ENCODE assay signal across 20 cellular contexts in the genomic region with DNA sequence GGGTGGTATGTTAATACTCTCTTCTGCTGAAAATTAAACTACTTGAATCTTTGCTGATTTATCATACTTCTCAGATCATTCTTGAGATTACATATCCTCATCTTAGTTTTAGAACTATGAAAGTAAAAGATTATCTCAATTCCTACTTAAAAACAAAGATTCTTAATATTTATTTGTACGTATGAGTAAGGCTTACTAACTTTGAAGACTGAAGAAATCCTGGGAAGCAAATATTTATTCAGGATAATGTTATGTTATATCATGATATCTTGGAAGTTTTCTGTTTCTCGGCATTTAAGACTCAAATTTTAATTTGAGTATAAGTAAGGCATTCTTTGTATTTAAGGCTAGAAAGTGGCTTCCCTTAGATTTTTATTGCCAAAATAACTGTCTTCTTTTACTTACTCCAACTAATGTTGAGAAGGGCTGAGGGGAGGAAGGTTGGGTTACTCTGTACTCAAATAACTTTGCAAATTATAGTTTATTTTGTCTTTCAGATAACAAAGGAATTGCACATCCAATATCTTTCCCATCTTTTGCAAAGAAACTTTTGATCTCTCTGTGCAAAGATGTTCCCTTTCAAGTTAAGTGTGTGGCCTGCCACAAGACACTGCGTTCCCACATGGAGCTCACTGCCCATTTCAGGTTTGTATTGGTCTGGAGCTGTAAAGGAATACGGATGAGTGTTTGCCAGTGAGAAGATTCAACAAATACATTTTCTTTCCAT. TPM values are rescaled to one million over a fixed set of nuclear protein-coding genes. Genes with fewer than 3 reads are reported as not detected.
DNase-seq lines count a peak whose midpoint lies in the region; ATAC-seq, FAIRE-seq and TF ChIP-seq lines count a peak whose summit lies in the region.
"Had no signal": no experiment of that assay in that cellular context is flagged by ENCODE, and none has a peak within 500 bp of the region (broad histone marks: within the 10 kb centered on the region; RNA-seq: fewer than 3 reads in every experiment).

No MANE protein-coding gene starts in this region.

- DNase-seq in A549 (ENCODE audit: low read depth in 1 of 2, low spot score in 1 of 2) (no peak), HTR-8/SVneo (ENCODE audit: insufficient read length, low spot score) (no peak), T-helper 17 cell (no peak), endothelial cell (ENCODE audit: low spot score) (no peak), PC-9 (no peak)
- DNase-seq in stimulated activated CD4-positive, alpha-beta T cell treated with anti-CD3 and anti-CD28 coated beads, Interleukin-4, amount 100 ng/mL, for 1 hour, result no peak
- DNase-seq: CD4-positive, CD25-positive, alpha-beta regulatory T cell; CD8-positive, alpha-beta T cell; DMS 273 treated with DMSO at 0.1 percent for 48 hours; DMS79; EL; GDM1; H9 had no signal

- ATAC-seq in A549 (no peak), T-helper 17 cell (no peak)
- ATAC-seq: CD8-positive, alpha-beta T cell; GM12878; GM23338; HCT116 had no signal

- TF ChIP-seq POLR2A in A549 (IDR thresholded peaks at IDR 0.05; ENCODE audit: low read length), result no peak

- CTCF ChIA-PET in A549 (lab: Yijun Ruan, JAX) (no interaction called here), PC-9 (lab: Charles Lee) (interaction anchor here (0.5 kb wide), 1 partner anchor 117 kb away, joined by 3 read pairs; no protein-coding TSS in a partner anchor)

- no peak overlapping the region for H2AFZ ChIP-seq in PC-9
- H2AFZ ChIP-seq: GM23338 had no signal

- no peaks in the 10 kb centered on the region; the same call in 1 of the 2 replicates for H3K9me2 ChIP-seq in PC-9 (ENCODE audit: insufficient read depth)

- H3K4me1 ChIP-seq in A549, result peaks cover 15% of the 10 kb centered on the region; the same call in 2 of the 3 replicates
- no peaks in the 10 kb centered on the region for H3K4me1 ChIP-seq in PC-9 (replicated peaks; ENCODE audit: insufficient read depth)
- H3K4me1 ChIP-seq: BLaER1 had no signal

- H3K27me3 Mint-ChIP-seq in T-helper 17 cell (no peaks in the 10 kb centered on the region), endothelial cell (ENCODE audit: unreplicated experiment) (no peaks in the 10 kb centered on the region)
- H3K27me3 Mint-ChIP-seq: B cell; CD4-positive, CD25-positive, alpha-beta regulatory T cell had no signal

- no peak overlapping the region for H3K4me3 Mint-ChIP-seq in T-helper 17 cell
- H3K4me3 Mint-ChIP-seq in endothelial cell (ENCODE audit: unreplicated experiment), result peak overlapping the region; percentile 0
- H3K4me3 Mint-ChIP-seq: B cell; CD4-positive, CD25-positive, alpha-beta regulatory T cell; CD8-positive, alpha-beta T cell; GM23338; H9 had no signal

- H3K79me2 ChIP-seq in PC-9 (ENCODE audit: low read depth), result no peaks in the 10 kb centered on the region

- TF ChIP-seq CTCF in A549 (IDR thresholded peaks at IDR 0.05) (no peak), endothelial cell (IDR thresholded peaks at IDR 0.05; ENCODE audit: unreplicated experiment) (no peak), PC-9 (conservative IDR thresholded peaks at IDR 0.05) (no peak)

- no peaks in the 10 kb centered on the region for H3K27me3 ChIP-seq in PC-9 (ENCODE audit: insufficient read depth, low read depth)
- H3K27me3 ChIP-seq: BLaER1 had no signal

- intact Hi-C loops in PC-9 (cut with micrococcal nuclease; ENCODE audit: unreplicated experiment), result no loop called here

- H3K27ac ChIP-seq in A549 (no peak overlapping the region), PC-9 (no peak overlapping the region)
- H3K27ac ChIP-seq: BLaER1, C4-2B had no signal

- 47% methylated on average over 4 of the region's 4 CpGs for WGBS in A549 (ENCODE audit: missing lambda C conversion rate)

- H3K9me3 Mint-ChIP-seq in endothelial cell (ENCODE audit: unreplicated experiment), result no peaks in the 10 kb centered on the region
- H3K9me3 Mint-ChIP-seq: CD4-positive, CD25-positive, alpha-beta regulatory T cell; GM23338; H9 had no signal

- H3F3A ChIP-seq in PC-9 (ENCODE audit: insufficient read depth, low read depth), result no peaks in the 10 kb centered on the region

- peaks cover 8% of the 10 kb centered on the region for H3K4me1 Mint-ChIP-seq in T-helper 17 cell
- no peaks in the 10 kb centered on the region for H3K4me1 Mint-ChIP-seq in endothelial cell (ENCODE audit: unreplicated experiment)
- H3K4me1 Mint-ChIP-seq: B cell, GM23338, H9 had no signal

- H4K20me1 ChIP-seq in PC-9 (ENCODE audit: insufficient read depth), result no peaks in the 10 kb centered on the region; the same call in 1 of the 2 replicates
- H4K20me1 ChIP-seq: BLaER1 had no signal

- H3K27ac Mint-ChIP-seq in T-helper 17 cell (peak overlapping the region; percentile 80), endothelial cell (ENCODE audit: unreplicated experiment) (no peak overlapping the region)
- H3K27ac Mint-ChIP-seq: B cell; CD4-positive, CD25-positive, alpha-beta regulatory T cell; CD8-positive, alpha-beta T cell; GM23338; H9 had no signal

- POLR2A ChIA-PET in A549 (lab: Yijun Ruan, JAX), result no interaction called here
- POLR2A ChIA-PET in PC-9 (lab: Charles Lee; ENCODE audit: unreplicated experiment), result no interaction called here

- H3K4me2 ChIP-seq in A549 (peak overlapping the region; percentile 38; the same call in 2 of the 3 replicates), PC-9 (no peak overlapping the region)
- H3K4me2 ChIP-seq: BLaER1, GM23338 had no signal

- no TSS peak for BruUV-seq in PC-9 (replicated peaks; lab: Mats Ljungman, UMichigan)

- no peaks in the 10 kb centered on the region for H3K9me3 ChIP-seq in A549
- no peaks in the 10 kb centered on the region for H3K9me3 ChIP-seq in T-helper 17 cell (ENCODE audit: control insufficient read depth, low read length, poor library complexity, severe bottlenecking)
- H3K9me3 ChIP-seq in PC-9 (ENCODE audit: insufficient read depth, low read depth), result no peaks in the 10 kb centered on the region; the same call in none of the 2 replicates
- H3K9me3 ChIP-seq: BLaER1 had no signal

- 0 out of 2 replicates have a peak, but pooled peaks cover 5% of the 10 kb centered on the region for H3K36me3 ChIP-seq in PC-9 (ENCODE audit: low read depth)

- no peak for TF ChIP-seq RAD21 in A549 (conservative IDR thresholded peaks at IDR 0.05 in 1 of 2, IDR thresholded peaks at IDR 0.05 in 1 of 2)

- H3K36me3 Mint-ChIP-seq in T-helper 17 cell (ENCODE audit: low read depth) (peaks cover 13% of the 10 kb centered on the region), endothelial cell (ENCODE audit: low read depth, unreplicated experiment) (peaks cover 21% of the 10 kb centered on the region)

- FAIRE-seq in A549 (lab: Jason Lieb, UNC) (no peak), HTR-8/SVneo (lab: Jason Lieb, UNC) (peak; percentile 67)
- FAIRE-seq: D721Med, GM12878 had no signal

- H3K4me3 ChIP-seq in A549 (no peak overlapping the region), PC-9 (no peak overlapping the region)
- H3K4me3 ChIP-seq: BLaER1, GM12878, GM23338 had no signal

- TF ChIP-seq EP300 in A549 (IDR thresholded peaks at IDR 0.05), result no peak

TF ChIP-seq in A549, 52 proteins besides CTCF, POLR2A, EP300 and RAD21:
- TF ChIP-seq ZC3H11A (IDR thresholded peaks at IDR 0.05), result no peak
- no peak for TF ChIP-seq HOXA7 (CRISPR knock-in tag; IDR thresholded peaks at IDR 0.05)
- no peak for TF ChIP-seq EHF (CRISPR knock-in tag; IDR thresholded peaks at IDR 0.05)
- no peak for TF ChIP-seq SREBF2 (IDR thresholded peaks at IDR 0.05)
- TF ChIP-seq CHD4 (IDR thresholded peaks at IDR 0.05; ENCODE audit: borderline replicate concordance), result no peak
- no peak for TF ChIP-seq RCOR1 (IDR thresholded peaks at IDR 0.05; ENCODE audit: low read depth, low read length)
- TF ChIP-seq CHD2 (IDR thresholded peaks at IDR 0.05; ENCODE audit: low read length, partially characterized antibody), result no peak
- TF ChIP-seq MYC (IDR thresholded peaks at IDR 0.05; ENCODE audit: borderline replicate concordance, low read length), result no peak

RNA-seq across cellular contexts. Expression of gene BAG2, which starts 30.5 kb away (rescaled TPM):
- 10.2 and 13.9 TPM in 2 replicates for polyA plus RNA-seq in A549 (2011; rRNA removed)
- polyA plus RNA-seq in A549 (2012; cell fraction: cytosol; rRNA removed), result 3.9 and 4.5 TPM in 2 replicates
- 2.1 TPM in 2 replicates for polyA plus RNA-seq in A549 (2012; cell fraction: nucleus; rRNA removed)
- 8.7 to 9.5 TPM (median 9.3 TPM) in 3 replicates for polyA plus RNA-seq in A549 (2017; fragmentation: RNase III; extraction: RNeasy Plus Mini Kit Qiagen cat#74134 plus additional on column Dnase treatment)
- 3.5 and 3.7 TPM in 2 replicates for polyA minus RNA-seq in A549 (2011; rRNA and poly(A)+ RNA removed)
- total RNA-seq in T-helper 17 cell, result 1 to 10 TPM; 2.7 to 3.1 TPM
- total RNA-seq in endothelial cell (ENCODE audit: unreplicated experiment), result 1.3 TPM
- 9.0 and 11.0 TPM in 2 replicates for total RNA-seq in PC-9 (2021)

RNA-seq across cellular contexts. Expression of gene ZNF451, which starts 51.6 kb away (rescaled TPM):
- 18.6 and 23.0 TPM in 2 replicates for polyA plus RNA-seq in A549 (2011; rRNA removed)
- 4.0 and 4.1 TPM in 2 replicates for polyA plus RNA-seq in A549 (2012; cell fraction: cytosol; rRNA removed)
- polyA plus RNA-seq in A549 (2012; cell fraction: nucleus; rRNA removed), result 3.9 and 4.3 TPM in 2 replicates
- 7.6 to 8.9 TPM (median 8.7 TPM) in 3 replicates for polyA plus RNA-seq in A549 (2017; fragmentation: RNase III; extraction: RNeasy Plus Mini Kit Qiagen cat#74134 plus additional on column Dnase treatment)
- polyA minus RNA-seq in A549 (2011; rRNA and poly(A)+ RNA removed), result 25.9 and 36.0 TPM in 2 replicates
- total RNA-seq in T-helper 17 cell, result 100 to 1,000 TPM; 131 to 142 TPM
- total RNA-seq in endothelial cell (ENCODE audit: unreplicated experiment), result 129 TPM
- 31.7 and 50.6 TPM in 2 replicates for total RNA-seq in PC-9 (2021)
